Comparison of ENCODE assay signal across 1 cellular context in genomic region chr3:64161481-64161952, GRCh38.
TF ChIP-seq lines count a peak whose summit lies in the region.

No MANE protein-coding gene starts in this region.

TF ChIP-seq in GM23338, 12 proteins besides CTCF, POLR2A, EP300 and RAD21 (continued from another document):
- TF ChIP-seq, protein P1, sequence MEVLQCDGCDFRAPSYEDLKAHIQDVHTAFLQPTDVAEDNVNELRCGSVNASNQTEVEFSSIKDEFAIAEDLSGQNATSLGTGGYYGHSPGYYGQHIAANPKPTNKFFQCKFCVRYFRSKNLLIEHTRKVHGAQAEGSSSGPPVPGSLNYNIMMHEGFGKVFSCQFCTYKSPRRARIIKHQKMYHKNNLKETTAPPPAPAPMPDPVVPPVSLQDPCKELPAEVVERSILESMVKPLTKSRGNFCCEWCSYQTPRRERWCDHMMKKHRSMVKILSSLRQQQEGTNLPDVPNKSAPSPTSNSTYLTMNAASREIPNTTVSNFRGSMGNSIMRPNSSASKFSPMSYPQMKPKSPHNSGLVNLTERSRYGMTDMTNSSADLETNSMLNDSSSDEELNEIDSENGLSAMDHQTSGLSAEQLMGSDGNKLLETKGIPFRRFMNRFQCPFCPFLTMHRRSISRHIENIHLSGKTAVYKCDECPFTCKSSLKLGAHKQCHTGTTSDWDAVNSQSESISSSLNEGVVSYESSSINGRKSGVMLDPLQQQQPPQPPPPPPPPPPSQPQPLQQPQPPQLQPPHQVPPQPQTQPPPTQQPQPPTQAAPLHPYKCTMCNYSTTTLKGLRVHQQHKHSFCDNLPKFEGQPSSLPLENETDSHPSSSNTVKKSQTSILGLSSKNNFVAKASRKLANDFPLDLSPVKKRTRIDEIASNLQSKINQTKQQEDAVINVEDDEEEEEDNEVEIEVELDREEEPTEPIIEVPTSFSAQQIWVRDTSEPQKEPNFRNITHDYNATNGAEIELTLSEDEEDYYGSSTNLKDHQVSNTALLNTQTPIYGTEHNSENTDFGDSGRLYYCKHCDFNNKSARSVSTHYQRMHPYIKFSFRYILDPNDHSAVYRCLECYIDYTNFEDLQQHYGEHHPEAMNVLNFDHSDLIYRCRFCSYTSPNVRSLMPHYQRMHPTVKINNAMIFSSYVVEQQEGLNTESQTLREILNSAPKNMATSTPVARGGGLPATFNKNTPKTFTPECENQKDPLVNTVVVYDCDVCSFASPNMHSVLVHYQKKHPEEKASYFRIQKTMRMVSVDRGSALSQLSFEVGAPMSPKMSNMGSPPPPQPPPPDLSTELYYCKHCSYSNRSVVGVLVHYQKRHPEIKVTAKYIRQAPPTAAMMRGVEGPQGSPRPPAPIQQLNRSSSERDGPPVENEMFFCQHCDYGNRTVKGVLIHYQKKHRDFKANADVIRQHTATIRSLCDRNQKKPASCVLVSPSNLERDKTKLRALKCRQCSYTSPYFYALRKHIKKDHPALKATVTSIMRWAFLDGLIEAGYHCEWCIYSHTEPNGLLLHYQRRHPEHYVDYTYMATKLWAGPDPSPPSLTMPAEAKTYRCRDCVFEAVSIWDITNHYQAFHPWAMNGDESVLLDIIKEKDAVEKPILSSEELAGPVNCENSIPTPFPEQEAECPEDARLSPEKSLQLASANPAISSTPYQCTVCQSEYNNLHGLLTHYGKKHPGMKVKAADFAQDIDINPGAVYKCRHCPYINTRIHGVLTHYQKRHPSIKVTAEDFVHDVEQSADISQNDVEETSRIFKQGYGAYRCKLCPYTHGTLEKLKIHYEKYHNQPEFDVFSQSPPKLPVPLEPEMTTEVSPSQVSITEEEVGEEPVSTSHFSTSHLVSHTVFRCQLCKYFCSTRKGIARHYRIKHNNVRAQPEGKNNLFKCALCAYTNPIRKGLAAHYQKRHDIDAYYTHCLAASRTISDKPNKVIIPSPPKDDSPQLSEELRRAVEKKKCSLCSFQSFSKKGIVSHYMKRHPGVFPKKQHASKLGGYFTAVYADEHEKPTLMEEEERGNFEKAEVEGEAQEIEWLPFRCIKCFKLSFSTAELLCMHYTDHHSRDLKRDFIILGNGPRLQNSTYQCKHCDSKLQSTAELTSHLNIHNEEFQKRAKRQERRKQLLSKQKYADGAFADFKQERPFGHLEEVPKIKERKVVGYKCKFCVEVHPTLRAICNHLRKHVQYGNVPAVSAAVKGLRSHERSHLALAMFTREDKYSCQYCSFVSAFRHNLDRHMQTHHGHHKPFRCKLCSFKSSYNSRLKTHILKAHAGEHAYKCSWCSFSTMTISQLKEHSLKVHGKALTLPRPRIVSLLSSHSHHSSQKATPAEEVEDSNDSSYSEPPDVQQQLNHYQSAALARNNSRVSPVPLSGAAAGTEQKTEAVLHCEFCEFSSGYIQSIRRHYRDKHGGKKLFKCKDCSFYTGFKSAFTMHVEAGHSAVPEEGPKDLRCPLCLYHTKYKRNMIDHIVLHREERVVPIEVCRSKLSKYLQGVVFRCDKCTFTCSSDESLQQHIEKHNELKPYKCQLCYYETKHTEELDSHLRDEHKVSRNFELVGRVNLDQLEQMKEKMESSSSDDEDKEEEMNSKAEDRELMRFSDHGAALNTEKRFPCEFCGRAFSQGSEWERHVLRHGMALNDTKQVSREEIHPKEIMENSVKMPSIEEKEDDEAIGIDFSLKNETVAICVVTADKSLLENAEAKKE (CRISPR knock-in tag; IDR thresholded peaks at IDR 0.05): no peak
- TF ChIP-seq EZH2phosphoT487 (IDR thresholded peaks at IDR 0.05; ENCODE audit: unreplicated experiment): no peak
- TF ChIP-seq REST (IDR thresholded peaks at IDR 0.05; ENCODE audit: unreplicated experiment): no peak
- TF ChIP-seq NANOG (IDR thresholded peaks at IDR 0.05; ENCODE audit: borderline replicate concordance): no peak
- no peak for TF ChIP-seq JUNB (IDR thresholded peaks at IDR 0.05; ENCODE audit: unreplicated experiment)
- no peak for TF ChIP-seq ZNF114 (CRISPR knock-in tag; IDR thresholded peaks at IDR 0.05)
